ENCODE assay signal across 25 cellular contexts in the genomic region with DNA sequence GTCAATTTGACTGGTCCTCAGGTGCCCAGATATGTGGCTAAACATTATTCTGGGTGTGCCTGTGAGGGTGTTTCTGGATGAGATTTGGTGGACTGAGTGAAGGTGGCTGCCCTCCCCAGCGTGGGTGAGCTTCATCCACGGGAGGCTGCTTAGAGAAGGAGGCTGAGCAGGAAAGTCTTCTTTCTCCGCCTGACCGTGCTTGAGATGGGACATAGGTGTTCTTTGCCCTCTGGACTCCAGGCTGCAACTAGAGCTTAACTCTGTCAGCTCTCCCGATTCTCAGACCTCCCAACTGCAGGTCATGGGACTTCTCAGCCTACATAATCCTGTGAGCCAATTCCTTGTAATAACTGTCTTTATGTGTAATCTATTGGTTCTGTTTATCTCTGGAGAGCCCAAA. TPM values are rescaled to one million over a fixed set of nuclear protein-coding genes. Genes with fewer than 3 reads are reported as not detected.
A peak's percentile ranks its signal among the peaks of the same experiment; 100 is the strongest.
DNase-seq lines count a peak whose midpoint lies in the region; ATAC-seq and TF ChIP-seq lines count a peak whose summit lies in the region.
"Had no signal": no experiment of that assay in that cellular context is flagged by ENCODE, and none has a peak within 500 bp of the region (broad histone marks: within the 10 kb centered on the region; RNA-seq: fewer than 3 reads in every experiment).

No MANE protein-coding gene starts in this region.

- no peaks in the 10 kb centered on the region for H3K27me3 ChIP-seq in right lobe of liver
- H3K27me3 ChIP-seq in psoas muscle (ENCODE audit: insufficient read depth in 3 of 3, low read length in 2 of 3), result no peaks in the 10 kb centered on the region
- H3K27me3 ChIP-seq: BLaER1 treated with 17β-estradiol and CSF1 and Interleukin-3, amounts not matched to agents 10 nM and 100 nM; esophagus squamous epithelium; gastroesophageal sphincter; neural progenitor cell; tibial nerve had no signal

- H3K4me3 ChIP-seq in right lobe of liver (no peak overlapping the region), psoas muscle (no peak overlapping the region)
- H3K4me3 ChIP-seq: BLaER1 treated with 17β-estradiol and CSF1 and Interleukin-3, amounts not matched to agents 10 nM and 100 nM; esophagus squamous epithelium; gastroesophageal sphincter; neural progenitor cell; tibial nerve had no signal

- H3K4me1 ChIP-seq in right lobe of liver (peaks cover 0 to 16% (median 5%) of the 10 kb centered on the region in 4 donors), psoas muscle (peaks cover 49% of the 10 kb centered on the region)
- H3K4me1 ChIP-seq: neural progenitor cell had no signal

- no peaks in the 10 kb centered on the region for H3K9me3 Mint-ChIP-seq in stimulated activated naive CD8-positive, alpha-beta T cell treated with anti-CD3 and anti-CD28 coated beads, Interleukin-15, Interleukin-2, amounts not matched to agents 100 ng/mL and 50 ng/mL, for 24 hours
- peaks cover 0 to 7% of the 10 kb centered on the region in 2 donors for H3K9me3 Mint-ChIP-seq in stimulated activated naive CD8-positive, alpha-beta T cell treated with anti-CD3 and anti-CD28 coated beads, Interleukin-15, amount 100 ng/mL, for 72 hours

- no peak overlapping the region for H3K4me3 Mint-ChIP-seq in stimulated activated naive CD8-positive, alpha-beta T cell treated with anti-CD3 and anti-CD28 coated beads, Interleukin-15, Interleukin-2, amounts not matched to agents 100 ng/mL and 50 ng/mL, for 24 hours
- no peak overlapping the region for H3K4me3 Mint-ChIP-seq in stimulated activated naive CD8-positive, alpha-beta T cell treated with anti-CD3 and anti-CD28 coated beads, Interleukin-15, amount 100 ng/mL, for 72 hours
- H3K4me3 Mint-ChIP-seq: activated CD8-positive, alpha-beta memory T cell treated with anti-CD3 and anti-CD28 coated beads, Interleukin-2, amount 10 ng/mL, durations not matched to agents 7 days and 5 days; activated naive CD8-positive, alpha-beta T cell treated with anti-CD3 and anti-CD28 coated beads, Interleukin-2, amount 10 ng/mL, durations not matched to agents 7 days and 5 days; neural progenitor cell had no signal

- H3K27me3 Mint-ChIP-seq in stimulated activated naive CD8-positive, alpha-beta T cell treated with anti-CD3 and anti-CD28 coated beads, Interleukin-15, Interleukin-2, amounts not matched to agents 100 ng/mL and 50 ng/mL, for 24 hours, result no peaks in the 10 kb centered on the region
- H3K27me3 Mint-ChIP-seq in stimulated activated naive CD8-positive, alpha-beta T cell treated with anti-CD3 and anti-CD28 coated beads, Interleukin-15, amount 100 ng/mL, for 72 hours, result no peaks in the 10 kb centered on the region
- H3K27me3 Mint-ChIP-seq: activated CD8-positive, alpha-beta memory T cell treated with anti-CD3 and anti-CD28 coated beads, Interleukin-2, amount 10 ng/mL, durations not matched to agents 7 days and 5 days; activated naive CD8-positive, alpha-beta T cell treated with anti-CD3 and anti-CD28 coated beads, Interleukin-2, amount 10 ng/mL, durations not matched to agents 7 days and 5 days had no signal

- ATAC-seq in stimulated activated naive CD8-positive, alpha-beta T cell treated with anti-CD3 and anti-CD28 coated beads, Interleukin-15, amount 100 ng/mL, for 72 hours, result no peak
- peak in 3 of 4 donors; percentile 21 to 48 (median 35) for ATAC-seq in right lobe of liver
- no peak for ATAC-seq in psoas muscle
- ATAC-seq in GM19351 (IDR thresholded peaks at IDR 0.05; ENCODE audit: unreplicated experiment), result no peak
- no peak for ATAC-seq in GM18505 (IDR thresholded peaks at IDR 0.05; ENCODE audit: unreplicated experiment)
- ATAC-seq: activated CD8-positive, alpha-beta memory T cell treated with anti-CD3 and anti-CD28 coated beads, Interleukin-2, amount 10 ng/mL, durations not matched to agents 7 days and 5 days had no signal

- TF ChIP-seq POLR2A in right lobe of liver (IDR thresholded peaks at IDR 0.05) (no peak), erythroblast (IDR thresholded peaks at IDR 0.05; ENCODE audit: low read length) (no peak), GM18505 (IDR thresholded peaks at IDR 0.05; ENCODE audit: borderline replicate concordance, extremely low read depth, insufficient read depth, insufficient read length) (no peak)

- 51% methylated on average over 2 of the region's 5 CpGs for WGBS in right lobe of liver (ENCODE audit: insufficient coverage, low coverage, low lambda C conversion rate, missing lambda C conversion rate)
- WGBS in psoas muscle, 3 donors, result 75 to 86% (median 78%) methylated on average over 5 of the region's 5 CpGs

- no peak for TF ChIP-seq CTCF in right lobe of liver (IDR thresholded peaks at IDR 0.05)
- no peak for TF ChIP-seq CTCF in psoas muscle (IDR thresholded peaks at IDR 0.05)

- intact Hi-C loops in right lobe of liver (cut with DNase I) (no loop called here), psoas muscle (cut with DNase I) (no loop called here)

- H3K36me3 Mint-ChIP-seq in stimulated activated naive CD8-positive, alpha-beta T cell treated with anti-CD3 and anti-CD28 coated beads, Interleukin-15, Interleukin-2, amounts not matched to agents 100 ng/mL and 50 ng/mL, for 24 hours (ENCODE audit: low read depth), result peaks cover 46% of the 10 kb centered on the region

- peaks cover 75% of the 10 kb centered on the region for H3K4me1 Mint-ChIP-seq in stimulated activated naive CD8-positive, alpha-beta T cell treated with anti-CD3 and anti-CD28 coated beads, Interleukin-15, Interleukin-2, amounts not matched to agents 100 ng/mL and 50 ng/mL, for 24 hours (ENCODE audit: low read depth)
- peaks cover 57% of the 10 kb centered on the region for H3K4me1 Mint-ChIP-seq in stimulated activated naive CD8-positive, alpha-beta T cell treated with anti-CD3 and anti-CD28 coated beads, Interleukin-15, amount 100 ng/mL, for 72 hours
- H3K4me1 Mint-ChIP-seq: neural progenitor cell had no signal

- DNase-seq in stimulated activated naive CD8-positive, alpha-beta T cell treated with anti-CD3 and anti-CD28 coated beads, Interleukin-15, amount 100 ng/mL, for 72 hours, result no peak
- DNase-seq in right lobe of liver (no peak), psoas muscle (no peak), erythroblast (lab: John Stamatoyannopoulos, UW) (no peak)
- DNase-seq in stimulated activated naive CD4-positive, alpha-beta T cell treated with Interleukin-2 at 50 U/mL for 16 hours (lab: John Stamatoyannopoulos, UW), result no peak
- DNase-seq: ACHN; activated CD4-positive, alpha-beta T cell treated with anti-CD3 and anti-CD28 coated beads for 48 hours; activated CD8-positive, alpha-beta memory T cell treated with anti-CD3 and anti-CD28 coated beads, Interleukin-2, amount 10 ng/mL, durations not matched to agents 7 days and 5 days; activated naive CD8-positive, alpha-beta T cell treated with anti-CD3 and anti-CD28 coated beads, Interleukin-2, amount 10 ng/mL, durations not matched to agents 7 days and 5 days; effector memory CD4-positive, alpha-beta T cell; esophagus squamous epithelium; GOT3; NCI-H1105 treated with DMSO at 0.1 percent for 48 hours; NCI-H2029 treated with DMSO at 0.1 percent for 48 hours; NCI-H446; SHP77; stimulated activated CD4-positive, alpha-beta T cell treated with anti-CD3 and anti-CD28 coated beads, Interleukin-2, amount 100 ng/mL, for 24 hours; stimulated activated naive CD4-positive, alpha-beta T cell had no signal

- H3K27ac ChIP-seq in right lobe of liver (no peak overlapping the region), psoas muscle (peak overlapping the region; percentile 79)
- H3K27ac ChIP-seq: neural progenitor cell had no signal

- H3K27ac Mint-ChIP-seq in stimulated activated naive CD8-positive, alpha-beta T cell treated with anti-CD3 and anti-CD28 coated beads, Interleukin-15, Interleukin-2, amounts not matched to agents 100 ng/mL and 50 ng/mL, for 24 hours, result peak overlapping the region; percentile 65
- H3K27ac Mint-ChIP-seq in stimulated activated naive CD8-positive, alpha-beta T cell treated with anti-CD3 and anti-CD28 coated beads, Interleukin-15, amount 100 ng/mL, for 72 hours, result no peak overlapping the region
- H3K27ac Mint-ChIP-seq: activated CD8-positive, alpha-beta memory T cell treated with anti-CD3 and anti-CD28 coated beads, Interleukin-2, amount 10 ng/mL, durations not matched to agents 7 days and 5 days; activated naive CD8-positive, alpha-beta T cell treated with anti-CD3 and anti-CD28 coated beads, Interleukin-2, amount 10 ng/mL, durations not matched to agents 7 days and 5 days; neural progenitor cell had no signal

- H3K9me3 ChIP-seq in right lobe of liver, result no peaks in the 10 kb centered on the region
- no peaks in the 10 kb centered on the region for H3K9me3 ChIP-seq in psoas muscle
- H3K9me3 ChIP-seq: esophagus squamous epithelium, gastroesophageal sphincter, tibial nerve had no signal

- no peaks in the 10 kb centered on the region for H3K36me3 ChIP-seq in right lobe of liver
- peaks cover 0 to 6% of the 10 kb centered on the region in 2 donors for H3K36me3 ChIP-seq in psoas muscle (ENCODE audit: insufficient read depth in 1 of 2, low read depth in 1 of 2)
- H3K36me3 ChIP-seq: neural progenitor cell had no signal

RNA-seq across cellular contexts. Expression of a gene that starts 34.0 kb away (rescaled TPM):
- 100 to 1,000 TPM in 4 of 6 experiments, 10 to 100 TPM in 2; 84.0 to 145 (median 119) TPM for total RNA-seq in right lobe of liver
- total RNA-seq in psoas muscle, result 100 to 1,000 TPM; 232 to 375 (median 284) TPM
- 100 to 1,000 TPM; 206 to 410 (median 369) TPM for polyA plus RNA-seq in psoas muscle

Comparison
In these comparisons a context has a peak if more than half of its experiments do, and no peak if none do; other contexts are left out.
1. ATAC-seq: peak in right lobe of liver (3 of 4); none in stimulated activated naive CD8-positive, alpha-beta T cell treated with anti-CD3 and anti-CD28 coated beads, Interleukin-15, amount 100 ng/mL, for 72 hours (single experiment), psoas muscle (0 of 4), GM19351 (single experiment) and GM18505 (single experiment).